ENCODE assay signal across 1 cellular context in the genomic region with DNA sequence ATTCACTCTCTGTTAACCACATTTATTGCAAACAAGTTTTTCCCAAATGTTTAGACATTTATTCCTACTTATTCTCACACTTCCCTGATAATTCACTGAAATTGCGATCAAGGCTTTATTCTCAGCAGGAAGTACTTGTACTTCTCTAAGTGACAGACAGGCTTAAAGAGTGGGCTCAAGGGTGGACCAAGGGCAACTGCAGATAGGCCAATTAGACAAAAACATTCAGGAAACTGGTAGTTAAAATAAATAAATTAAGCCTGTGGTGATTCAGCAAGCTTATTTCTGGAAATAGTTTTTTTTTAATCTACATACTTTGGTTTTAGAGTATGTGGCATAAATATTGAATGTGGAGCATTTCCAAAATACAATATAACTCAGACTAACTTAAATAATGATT.
A peak's percentile ranks its signal among the peaks of the same experiment; 100 is the strongest.
TF ChIP-seq lines count a peak whose summit lies in the region.

No MANE protein-coding gene starts in this region.

TF ChIP-seq in IMR-90, 13 proteins besides CTCF, POLR2A, EP300 and RAD21:
- no peak for TF ChIP-seq MAZ (IDR thresholded peaks at IDR 0.05; ENCODE audit: borderline replicate concordance, low read depth, low read length)
- no peak for TF ChIP-seq MXI1 (IDR thresholded peaks at IDR 0.05; ENCODE audit: borderline replicate concordance, low read depth, low read length)
- TF ChIP-seq ELK1 (IDR thresholded peaks at IDR 0.05; ENCODE audit: borderline replicate concordance, low read depth, low read length) = no peak
- no peak for TF ChIP-seq CHD1 (IDR thresholded peaks at IDR 0.05; ENCODE audit: low read depth, low read length)
- peak; percentile 7; the same call in 1 of the 2 replicates for TF ChIP-seq MAFK (IDR thresholded peaks at IDR 0.05; ENCODE audit: low read depth, low read length)
- no peak for TF ChIP-seq RFX5 (IDR thresholded peaks at IDR 0.05; ENCODE audit: low read depth, low read length)
- TF ChIP-seq, protein P1, sequence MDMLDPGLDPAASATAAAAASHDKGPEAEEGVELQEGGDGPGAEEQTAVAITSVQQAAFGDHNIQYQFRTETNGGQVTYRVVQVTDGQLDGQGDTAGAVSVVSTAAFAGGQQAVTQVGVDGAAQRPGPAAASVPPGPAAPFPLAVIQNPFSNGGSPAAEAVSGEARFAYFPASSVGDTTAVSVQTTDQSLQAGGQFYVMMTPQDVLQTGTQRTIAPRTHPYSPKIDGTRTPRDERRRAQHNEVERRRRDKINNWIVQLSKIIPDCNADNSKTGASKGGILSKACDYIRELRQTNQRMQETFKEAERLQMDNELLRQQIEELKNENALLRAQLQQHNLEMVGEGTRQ (IDR thresholded peaks at IDR 0.05; ENCODE audit: low read depth, low read length) = no peak
- peak; percentile 1; the same call in 1 of the 2 replicates for TF ChIP-seq SMC3 (IDR thresholded peaks at IDR 0.05; ENCODE audit: low read depth, low read length)
